ENCODE assay signal across 8 cellular contexts in the genomic region with DNA sequence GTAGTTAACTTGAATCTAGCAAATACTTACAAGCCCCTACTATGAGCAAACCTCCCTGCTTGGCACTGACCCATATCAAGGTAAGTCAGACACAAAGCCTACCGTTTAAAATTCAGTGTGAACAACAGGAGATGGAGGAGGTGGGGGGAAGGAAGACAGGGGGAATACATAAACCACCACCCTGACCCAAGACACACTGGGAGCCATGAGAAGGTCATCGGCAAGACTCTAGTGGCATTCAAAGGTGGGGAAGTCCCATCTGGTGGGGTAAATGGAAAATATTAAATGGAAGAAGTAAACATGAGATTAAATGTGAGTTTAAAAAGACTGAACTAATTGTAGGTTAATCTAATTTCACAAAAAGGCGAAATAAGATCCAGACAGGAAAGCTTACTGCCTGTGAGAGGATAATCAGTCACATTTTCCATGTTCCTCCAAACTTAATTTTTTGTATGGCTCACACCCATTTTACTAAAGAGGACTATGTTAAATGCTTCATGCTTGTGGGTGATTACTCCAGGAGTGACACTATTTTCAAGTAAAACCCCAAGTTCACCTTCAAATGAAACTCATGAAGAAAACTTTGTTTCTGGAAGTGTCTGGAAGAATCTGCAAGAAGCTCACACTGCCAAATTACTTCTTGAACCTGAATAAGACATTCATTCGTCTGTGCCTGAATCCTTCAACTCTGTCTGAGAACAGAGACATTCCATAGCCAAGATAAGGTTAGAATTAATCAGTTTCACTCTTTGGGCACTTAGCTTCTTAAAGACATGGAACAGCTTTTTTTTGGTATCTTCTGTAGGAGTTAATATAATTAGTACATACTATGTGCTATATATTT. TPM values are rescaled to one million over a fixed set of nuclear protein-coding genes. Genes with fewer than 3 reads are reported as not detected.
DNase-seq lines count a peak whose midpoint lies in the region; ATAC-seq and TF ChIP-seq lines count a peak whose summit lies in the region.

No MANE protein-coding gene starts in this region.

- DNase-seq in COLO829 (ENCODE audit: low spot score) (peak; percentile 43), activated B cell treated with CpG ODN at 0.5 μM for 24 hours (no peak), fibroblast of lung (ENCODE audit: low read depth in 2 of 2) (peak in 1 of 2 donors; percentile 76), psoas muscle (no peak), T1000 (lab: John Stamatoyannopoulos, UW) (no peak)

- no peak overlapping the region for H2AFZ ChIP-seq in fibroblast of lung (ENCODE audit: low read length)

- H4K20me1 ChIP-seq in fibroblast of lung (ENCODE audit: control insufficient read depth, extremely low read depth, insufficient read depth, low read length) = no peaks in the 10 kb centered on the region

- CTCF ChIA-PET in activated B cell treated with CpG ODN at 0.5 μM for 24 hours (lab: Charles Lee) = interaction anchor here (1.6 kb wide), 1 partner anchor 18 kb away, joined by 3 read pairs; no protein-coding TSS in a partner anchor

- TF ChIP-seq CTCF in activated B cell treated with CpG ODN at 0.5 μM for 24 hours (IDR thresholded peaks at IDR 0.05) (no peak), fibroblast of lung (conservative IDR thresholded peaks at IDR 0.05 in 1 of 2, IDR thresholded peaks at IDR 0.05 in 1 of 2; ENCODE audit: low read depth in 1 of 2, low read length in 2 of 2) (no peak), psoas muscle (IDR thresholded peaks at IDR 0.05) (no peak)

- H3K79me2 ChIP-seq in fibroblast of lung (ENCODE audit: control insufficient read depth, insufficient read depth, low read length) = peaks cover 24% of the 10 kb centered on the region

- peaks cover 21% of the 10 kb centered on the region for H3K4me1 Mint-ChIP-seq in activated B cell treated with CpG ODN at 0.5 μM for 24 hours

- H3K27ac Mint-ChIP-seq in activated B cell treated with CpG ODN at 0.5 μM for 24 hours = peak overlapping the region; percentile 53

- H3K27me3 Mint-ChIP-seq in activated B cell treated with CpG ODN at 0.5 μM for 24 hours = no peaks in the 10 kb centered on the region

- H3K36me3 Mint-ChIP-seq in activated B cell treated with CpG ODN at 0.5 μM for 24 hours (ENCODE audit: low read depth) = peaks cover 69% of the 10 kb centered on the region

- H3K27ac ChIP-seq in fibroblast of lung (ENCODE audit: insufficient read depth, low read length) = peak overlapping the region; percentile 76
- peak overlapping the region; percentile 71 for H3K27ac ChIP-seq in psoas muscle

- intact Hi-C loops in activated B cell treated with CpG ODN at 0.5 μM for 24 hours (cut with micrococcal nuclease) (no loop called here), psoas muscle (cut with DNase I) (no loop called here)

- H3K4me2 ChIP-seq in fibroblast of lung (ENCODE audit: extremely low read depth, insufficient read depth, low read length) = peak overlapping the region; percentile 17

- ATAC-seq in activated B cell treated with CpG ODN at 0.5 μM for 24 hours (ENCODE audit: low read depth) = no peak
- peak; percentile 31 to 64 (median 47) for ATAC-seq in psoas muscle
- no peak for ATAC-seq in HG03432 (IDR thresholded peaks at IDR 0.05; ENCODE audit: unreplicated experiment)
- ATAC-seq in HG03457 (IDR thresholded peaks at IDR 0.05; ENCODE audit: unreplicated experiment) = no peak
- ATAC-seq in HG03097 (IDR thresholded peaks at IDR 0.05; ENCODE audit: low FRiP score, unreplicated experiment) = no peak

- WGBS in psoas muscle, 3 donors = 35 to 44% (median 37%) methylated on average over 4 of the region's 4 CpGs

- POLR2A ChIA-PET in activated B cell treated with CpG ODN at 0.5 μM for 24 hours (lab: Charles Lee) = no interaction called here

- H3K36me3 ChIP-seq in fibroblast of lung (ENCODE audit: control insufficient read depth, insufficient read depth, low read length) (no peaks in the 10 kb centered on the region), psoas muscle (ENCODE audit: insufficient read depth in 1 of 2, low read depth in 1 of 2) (peaks cover 13 to 22% of the 10 kb centered on the region in 2 donors)

- H3K4me3 ChIP-seq in fibroblast of lung (replicated peaks in 1 of 4; ENCODE audit: control extremely low read depth in 1 of 4, insufficient read depth in 1 of 4, low read depth in 3 of 4, low read length in 4 of 4) (no peak overlapping the region), psoas muscle (no peak overlapping the region)

- no peak overlapping the region for H3K9ac ChIP-seq in fibroblast of lung (ENCODE audit: insufficient read depth, low read length)

- H3K27me3 ChIP-seq in fibroblast of lung (ENCODE audit: control insufficient read depth, insufficient read depth, low read length) (no peaks in the 10 kb centered on the region), psoas muscle (ENCODE audit: insufficient read depth in 3 of 3, low read length in 2 of 3) (no peaks in the 10 kb centered on the region)

- no peak overlapping the region for H3K4me3 Mint-ChIP-seq in activated B cell treated with CpG ODN at 0.5 μM for 24 hours

- no peaks in the 10 kb centered on the region for H3K9me3 Mint-ChIP-seq in activated B cell treated with CpG ODN at 0.5 μM for 24 hours

- H3K4me1 ChIP-seq in fibroblast of lung (ENCODE audit: control insufficient read depth, extremely low read depth, insufficient read depth, low read length) = peaks cover 22% of the 10 kb centered on the region
- peaks cover 33% of the 10 kb centered on the region for H3K4me1 ChIP-seq in psoas muscle

- H3K9me3 ChIP-seq in fibroblast of lung (ENCODE audit: control insufficient read depth, insufficient read depth, low read depth, low read length) (no peaks in the 10 kb centered on the region), psoas muscle (no peaks in the 10 kb centered on the region)

RNA-seq across cellular contexts. Expression of gene PITPNB, which starts 51.7 kb away (rescaled TPM):
- total RNA-seq in activated B cell treated with CpG ODN at 0.5 μM for 24 hours (77.1 and 82.5 TPM in 2 replicates), fibroblast of lung (26.2 and 42.4 TPM in 2 replicates), psoas muscle (10 to 100 TPM; 29.9 to 54.5 (median 33.9) TPM)
- polyA plus RNA-seq in fibroblast of lung (79.4 and 91.0 TPM in 2 replicates), psoas muscle (10 to 100 TPM; 14.8 to 29.2 (median 23.6) TPM)
- polyA plus RNA-seq in fibroblast of lung (2012) = 68.7 and 80.6 TPM in 2 replicates
- 26.0 and 33.1 TPM in 2 replicates for polyA minus RNA-seq in fibroblast of lung (ENCODE audit: low replicate concordance)

Comparison
In these comparisons a context has a peak if more than half of its experiments do, and no peak if none do; other contexts are left out.
1. ATAC-seq: peak in psoas muscle (4 of 4); none in activated B cell treated with CpG ODN at 0.5 μM for 24 hours (single experiment), HG03432 (single experiment), HG03457 (single experiment) and HG03097 (single experiment).